Comparison of ENCODE assay signal across 19 cellular contexts in the genomic region with DNA sequence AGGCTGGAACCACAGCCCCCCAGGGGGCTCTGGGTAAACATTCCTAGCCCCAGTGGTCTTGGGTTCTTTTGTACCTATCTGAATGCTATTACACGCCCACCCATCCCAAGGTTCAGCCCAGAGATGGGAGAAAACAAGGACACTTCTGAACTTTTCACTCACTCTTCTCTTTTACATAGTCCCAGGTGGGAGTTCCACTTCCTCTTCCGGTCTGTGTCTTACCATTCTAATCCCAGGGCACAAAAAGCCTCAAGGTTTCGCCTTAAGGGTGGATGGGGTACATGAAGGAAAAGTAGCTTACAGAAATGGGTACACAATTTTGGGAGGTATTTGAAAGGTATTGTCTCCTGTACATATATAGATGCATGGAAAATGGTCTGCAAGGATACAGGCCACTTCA.
"Had no signal": no experiment of that assay in that cellular context is flagged by ENCODE, and none has a peak within 500 bp of the region (broad histone marks: within the 10 kb centered on the region; RNA-seq: fewer than 3 reads in every experiment).

No MANE protein-coding gene starts in this region.

- H3K27ac Mint-ChIP-seq: activated CD4-positive, alpha-beta T cell treated with anti-CD3 and anti-CD28 coated beads, Interleukin-2, amount 10 ng/mL, durations not matched to agents 24 days and 14 days; activated CD8-positive, alpha-beta T cell treated with anti-CD3 and anti-CD28 coated beads for 36 hours; activated naive CD4-positive, alpha-beta T cell treated with anti-CD3 and anti-CD28 coated beads for 36 hours; activated naive CD8-positive, alpha-beta T cell treated with anti-CD3 and anti-CD28 coated beads, Interleukin-2, amount 50 U/mL, for 24 hours; effector memory CD8-positive, alpha-beta T cell; stimulated activated memory B cell treated with anti-CD40 and anti-IgM and Interleukin-4, amounts not matched to agents 10 μg/mL and 1 μg/mL and 100 μg/mL, for 72 hours had no signal

- H3K36me3 ChIP-seq: esophagus squamous epithelium, ovary, right lobe of liver, thyroid gland had no signal

- H3K4me3 ChIP-seq: esophagus squamous epithelium, mucosa of descending colon, ovary, right lobe of liver, thyroid gland had no signal

- ATAC-seq: activated CD8-positive, alpha-beta T cell treated with anti-CD3 and anti-CD28 coated beads for 36 hours; activated naive CD8-positive, alpha-beta T cell treated with anti-CD3 and anti-CD28 coated beads, Interleukin-2, amount 50 U/mL, for 24 hours; activated T-cell treated with anti-CD3 and anti-CD28 coated beads, Interleukin-2, amount 50 U/mL, for 4 hours; effector memory CD8-positive, alpha-beta T cell; left cardiac atrium; mucosa of descending colon; right lobe of liver; stimulated activated memory B cell treated with anti-CD40 and anti-IgM and Interleukin-4, amounts not matched to agents 10 μg/mL and 1 μg/mL and 100 μg/mL, for 72 hours had no signal

- H3K4me1 Mint-ChIP-seq: activated CD4-positive, alpha-beta T cell treated with anti-CD3 and anti-CD28 coated beads, Interleukin-2, amount 10 ng/mL, durations not matched to agents 24 days and 14 days; activated naive CD8-positive, alpha-beta T cell treated with anti-CD3 and anti-CD28 coated beads, Interleukin-2, amount 50 U/mL, for 24 hours; naive B cell had no signal

- DNase-seq: activated CD4-positive, alpha-beta T cell treated with anti-CD3 and anti-CD28 coated beads, Interleukin-2, amount 10 ng/mL, durations not matched to agents 24 days and 14 days; activated CD8-positive, alpha-beta T cell treated with anti-CD3 and anti-CD28 coated beads for 36 hours; activated naive CD4-positive, alpha-beta T cell treated with anti-CD3 and anti-CD28 coated beads for 36 hours; activated naive CD8-positive, alpha-beta T cell treated with anti-CD3 and anti-CD28 coated beads, Interleukin-2, amount 50 U/mL, for 24 hours; activated T-cell treated with anti-CD3 and anti-CD28 coated beads, Interleukin-2, amount 50 U/mL, for 4 hours; anterior cingulate cortex; caudate nucleus; effector memory CD8-positive, alpha-beta T cell; esophagus squamous epithelium; left cardiac atrium; mesenchymal stem cell; mucosa of descending colon; naive B cell; ovary; right lobe of liver; stimulated activated CD4-positive, alpha-beta T cell treated with anti-CD3 and anti-CD28 coated beads, Interleukin-4, amount 100 ng/mL, for 4 hours; thyroid gland had no signal

- H3K4me1 ChIP-seq: esophagus squamous epithelium, right lobe of liver, thyroid gland had no signal

- H3K4me3 Mint-ChIP-seq: activated CD4-positive, alpha-beta T cell treated with anti-CD3 and anti-CD28 coated beads, Interleukin-2, amount 10 ng/mL, durations not matched to agents 24 days and 14 days; activated CD8-positive, alpha-beta T cell treated with anti-CD3 and anti-CD28 coated beads for 36 hours; activated naive CD4-positive, alpha-beta T cell treated with anti-CD3 and anti-CD28 coated beads for 36 hours; activated naive CD8-positive, alpha-beta T cell treated with anti-CD3 and anti-CD28 coated beads, Interleukin-2, amount 50 U/mL, for 24 hours; activated T-cell treated with anti-CD3 and anti-CD28 coated beads, Interleukin-2, amount 50 U/mL, for 4 hours; brain; effector memory CD8-positive, alpha-beta T cell; naive B cell; stimulated activated memory B cell treated with anti-CD40 and anti-IgM and Interleukin-4, amounts not matched to agents 10 μg/mL and 1 μg/mL and 100 μg/mL, for 72 hours had no signal

- H3K36me3 Mint-ChIP-seq: brain; naive B cell; stimulated activated memory B cell treated with anti-CD40 and anti-IgM and Interleukin-4, amounts not matched to agents 10 μg/mL and 1 μg/mL and 100 μg/mL, for 72 hours had no signal

- H3K27ac ChIP-seq: esophagus squamous epithelium, ovary, right lobe of liver, thyroid gland had no signal

- H3K9me3 Mint-ChIP-seq: activated CD4-positive, alpha-beta T cell treated with anti-CD3 and anti-CD28 coated beads, Interleukin-2, amount 10 ng/mL, durations not matched to agents 24 days and 14 days; activated CD8-positive, alpha-beta T cell treated with anti-CD3 and anti-CD28 coated beads for 36 hours; activated naive CD4-positive, alpha-beta T cell treated with anti-CD3 and anti-CD28 coated beads for 36 hours; activated naive CD8-positive, alpha-beta T cell treated with anti-CD3 and anti-CD28 coated beads, Interleukin-2, amount 50 U/mL, for 24 hours; activated T-cell treated with anti-CD3 and anti-CD28 coated beads, Interleukin-2, amount 50 U/mL, for 4 hours; effector memory CD8-positive, alpha-beta T cell; stimulated activated memory B cell treated with anti-CD40 and anti-IgM and Interleukin-4, amounts not matched to agents 10 μg/mL and 1 μg/mL and 100 μg/mL, for 72 hours had no signal

- H3K9me3 ChIP-seq: esophagus squamous epithelium, mucosa of descending colon, ovary, right lobe of liver, thyroid gland had no signal

- H3K27me3 ChIP-seq: ovary, thyroid gland had no signal
